9 cellular contexts compared by ENCODE assay signal in genomic region chr7:105849122-105849855, GRCh38. TPM values are rescaled to one million over a fixed set of nuclear protein-coding genes. Genes with fewer than 3 reads are reported as not detected.
DNase-seq lines count a peak whose midpoint lies in the region; ATAC-seq and TF ChIP-seq lines count a peak whose summit lies in the region.
"Had no signal": no experiment of that assay in that cellular context is flagged by ENCODE, and none has a peak within 500 bp of the region (broad histone marks: within the 10 kb centered on the region; RNA-seq: fewer than 3 reads in every experiment).

No MANE protein-coding gene starts in this region.

- H3K23ac ChIP-seq in trophoblast cell (ENCODE audit: low read length): no peak overlapping the region

- H3K27me3 Mint-ChIP-seq in Calu3 (ENCODE audit: unreplicated experiment): no peaks in the 10 kb centered on the region

- DNase-seq in Calu3 (no peak), SJCRH30 (peak; percentile 73 to 84), trophoblast cell (no peak), NCI-H2196 (lab: John Stamatoyannopoulos, UW; ENCODE audit: unreplicated experiment) (no peak), NCI-H2081 (lab: John Stamatoyannopoulos, UW) (no peak)
- peak; percentile 36 for DNase-seq in activated naive CD4-positive, alpha-beta T cell treated with anti-CD3 and anti-CD28 coated beads, Interleukin-2, amount 50 U/mL, for 16 hours

- no peaks in the 10 kb centered on the region for H3K36me3 Mint-ChIP-seq in Calu3 (ENCODE audit: insufficient read depth, unreplicated experiment)

- no peak overlapping the region for H4K12ac ChIP-seq in trophoblast cell (ENCODE audit: low read depth, low read length)

- intact Hi-C loops in Calu3 (cut with micrococcal nuclease; ENCODE audit: unreplicated experiment): no loop called here

- no peak overlapping the region for H2AK5ac ChIP-seq in trophoblast cell (ENCODE audit: low read length)

- no peak overlapping the region for H3K4me3 ChIP-seq in SJCRH30
- H3K4me3 ChIP-seq in trophoblast cell (ENCODE audit: low read depth, low read length): no peak overlapping the region
- H3K4me3 ChIP-seq: skin epidermis had no signal

- no peak overlapping the region for H2BK5ac ChIP-seq in trophoblast cell (ENCODE audit: low read depth, low read length, poor library complexity)

- H3K18ac ChIP-seq in trophoblast cell (ENCODE audit: low read length): no peak overlapping the region

- no peak overlapping the region for H3K9ac ChIP-seq in trophoblast cell (ENCODE audit: low read length)

- no peaks in the 10 kb centered on the region for H3K79me2 ChIP-seq in trophoblast cell (ENCODE audit: control insufficient read depth, insufficient read depth, low read length, poor library complexity)

- H3K36me3 ChIP-seq in SJCRH30 (0 out of 2 replicates have a peak, but pooled peaks cover 3% of the 10 kb centered on the region), trophoblast cell (ENCODE audit: control insufficient read depth in 1 of 2, insufficient read depth in 2 of 2, low read length in 2 of 2) (no peaks in the 10 kb centered on the region)

- H3K4ac ChIP-seq in trophoblast cell (ENCODE audit: low read depth, low read length): no peak overlapping the region

- no peak overlapping the region for H2BK12ac ChIP-seq in trophoblast cell (ENCODE audit: low read length)

- H2BK120ac ChIP-seq in trophoblast cell (ENCODE audit: insufficient read depth, low read length, poor library complexity): no peak overlapping the region

- H3K27me3 ChIP-seq in SJCRH30: no peaks in the 10 kb centered on the region
- H3K27me3 ChIP-seq in trophoblast cell (ENCODE audit: insufficient read depth, low read length): no peaks in the 10 kb centered on the region

- H3K4me1 ChIP-seq in SJCRH30 (peaks cover 32% of the 10 kb centered on the region), trophoblast cell (ENCODE audit: control insufficient read depth in 1 of 2, insufficient read depth in 2 of 2, low read length in 2 of 2) (peaks cover 7 to 13% of the 10 kb centered on the region in 2 experiments)

- no peak for ATAC-seq in HG02678 (IDR thresholded peaks at IDR 0.05; ENCODE audit: unreplicated experiment)
- no peak for ATAC-seq in GM21723 (IDR thresholded peaks at IDR 0.05; ENCODE audit: unreplicated experiment)

- no peaks in the 10 kb centered on the region for H3K9me3 Mint-ChIP-seq in Calu3 (ENCODE audit: low read depth, unreplicated experiment)

- H3K79me1 ChIP-seq in trophoblast cell (ENCODE audit: low read length): no peaks in the 10 kb centered on the region

- no peaks in the 10 kb centered on the region for H3K9me3 ChIP-seq in SJCRH30 (replicated peaks)
- no peaks in the 10 kb centered on the region for H3K9me3 ChIP-seq in trophoblast cell (ENCODE audit: insufficient read depth, low read depth, low read length)

- peak overlapping the region; percentile 11 for H3K4me2 ChIP-seq in trophoblast cell (ENCODE audit: low read length)

- WGBS in trophoblast cell (ENCODE audit: extremely low coverage, insufficient coverage, insufficient read length): no CpG with 5 or more reads among the region's 6 CpGs

- CTCF ChIA-PET in Calu3 (lab: Charles Lee): interaction anchor here (0.6 kb wide), 1 partner anchor 192 kb away, joined by 3 read pairs; no protein-coding TSS in a partner anchor

- H2AFZ ChIP-seq in trophoblast cell (ENCODE audit: insufficient read depth, low read length, poor library complexity): no peak overlapping the region

- H3K14ac ChIP-seq in trophoblast cell (ENCODE audit: low read length): no peak overlapping the region

- no TSS peak for BruUV-seq in Calu3 (replicated peaks; lab: Mats Ljungman, UMichigan)

- peaks cover 18% of the 10 kb centered on the region for H3K4me1 Mint-ChIP-seq in Calu3 (ENCODE audit: low read depth, unreplicated experiment)

- peak overlapping the region; percentile 60 for H3K27ac ChIP-seq in SJCRH30
- H3K27ac ChIP-seq in trophoblast cell (ENCODE audit: low read depth, low read length): no peak overlapping the region

- peak overlapping the region; percentile 11 for H3K27ac Mint-ChIP-seq in Calu3 (ENCODE audit: unreplicated experiment)

- no peak overlapping the region for H4K91ac ChIP-seq in trophoblast cell (ENCODE audit: low read depth, low read length)

- no peak for TF ChIP-seq CTCF in Calu3 (IDR thresholded peaks at IDR 0.05; ENCODE audit: unreplicated experiment)

- H4K8ac ChIP-seq in trophoblast cell (ENCODE audit: low read depth, low read length): no peak overlapping the region

- H3K4me3 Mint-ChIP-seq in Calu3 (ENCODE audit: low read depth, unreplicated experiment): no peak overlapping the region

RNA-seq across cellular contexts. Expression of gene ATXN7L1, which starts 27.1 kb away (rescaled TPM):
- 11.7 and 12.0 TPM in 2 replicates for total RNA-seq in Calu3 (2022)
- total RNA-seq in SJCRH30 (2014; rRNA removed; shearing (Covaris generic)): 5.9 and 6.2 TPM in 2 replicates
- 4.0 TPM in 2 replicates for polyA plus RNA-seq in trophoblast cell (2013)

Comparison
In these comparisons a context has a peak if more than half of its experiments do, and no peak if none do; other contexts are left out.
1. DNase-seq: peak in SJCRH30 (2 of 2) and activated naive CD4-positive, alpha-beta T cell treated with anti-CD3 and anti-CD28 coated beads, Interleukin-2, amount 50 U/mL, for 16 hours (single experiment); none in Calu3 (single experiment), trophoblast cell (0 of 2), NCI-H2196 (single experiment) and NCI-H2081 (0 of 2).